22 cellular contexts compared by ENCODE assay signal in genomic region chr4:8656185-8656517, GRCh38.
"Had no signal": no experiment of that assay in that cellular context is flagged by ENCODE, and none has a peak within 500 bp of the region (broad histone marks: within the 10 kb centered on the region; RNA-seq: fewer than 3 reads in every experiment).

No MANE protein-coding gene starts in this region.

- H3K27ac Mint-ChIP-seq: dendritic cell treated with granulocyte-macrophage colony-stimulating factor and Interleukin-4, amounts not matched to agents 40 ng/mL and 50 ng/mL, for 4 days; naive thymus-derived CD4-positive, alpha-beta T cell; nephron progenitor cell; stimulated activated effector memory CD8-positive, alpha-beta T cell treated with anti-CD3 and anti-CD28 coated beads, Interleukin-12 subunit alpha, Interleukin-12 subunit beta, amount 100 ng/mL, for 72 hours had no signal

- H3K9me3 ChIP-seq: esophagus squamous epithelium, neutrophil, suprapubic skin, thyroid gland, upper lobe of right lung, vagina had no signal

- H3K9me3 Mint-ChIP-seq: dendritic cell treated with granulocyte-macrophage colony-stimulating factor and Interleukin-4, amounts not matched to agents 40 ng/mL and 50 ng/mL, for 4 days had no signal

- H3K27me3 ChIP-seq: right atrium auricular region, thyroid gland, upper lobe of right lung, vagina had no signal

- H3K27me3 Mint-ChIP-seq: dendritic cell treated with granulocyte-macrophage colony-stimulating factor and Interleukin-4, amounts not matched to agents 40 ng/mL and 50 ng/mL, for 4 days had no signal

- H3K27ac ChIP-seq: esophagus squamous epithelium, gastroesophageal sphincter, left ventricle myocardium inferior, neutrophil, right atrium auricular region, suprapubic skin, thyroid gland, upper lobe of right lung, vagina had no signal

- H3K36me3 ChIP-seq: esophagus squamous epithelium, gastroesophageal sphincter, left ventricle myocardium inferior, neutrophil, right atrium auricular region, suprapubic skin, thyroid gland, upper lobe of right lung, vagina had no signal

- DNase-seq: esophagus squamous epithelium; foreskin fibroblast; glutamatergic neuron; left cardiac atrium; left ventricle myocardium inferior; mesenchymal stem cell; naive thymus-derived CD4-positive, alpha-beta T cell; nephron progenitor cell; small intestine; stimulated activated CD4-positive, alpha-beta T cell treated with anti-CD3 and anti-CD28 coated beads, Interleukin-4, amount 100 ng/mL, for 1 hour; stimulated activated CD8-positive, alpha-beta memory T cell treated with anti-CD3 and anti-CD28 coated beads, Interleukin-4, amount 100 ng/mL, for 48 hours; stimulated activated naive CD8-positive, alpha-beta T cell treated with anti-CD3 and anti-CD28 coated beads, Interleukin-15, Interleukin-2, amounts not matched to agents 100 U/mL and 50 U/mL, for 24 hours; thyroid gland had no signal

- ATAC-seq: gastroesophageal sphincter; left cardiac atrium; naive thymus-derived CD4-positive, alpha-beta T cell; stimulated activated effector memory CD8-positive, alpha-beta T cell treated with anti-CD3 and anti-CD28 coated beads, Interleukin-12 subunit alpha, Interleukin-12 subunit beta, amount 100 ng/mL, for 72 hours; stimulated activated naive CD8-positive, alpha-beta T cell treated with anti-CD3 and anti-CD28 coated beads, Interleukin-15, Interleukin-2, amounts not matched to agents 100 U/mL and 50 U/mL, for 24 hours had no signal

- H3K4me1 ChIP-seq: esophagus squamous epithelium, gastroesophageal sphincter, left ventricle myocardium inferior, right atrium auricular region, suprapubic skin, thyroid gland, upper lobe of right lung, vagina had no signal

- H3K4me3 ChIP-seq: esophagus squamous epithelium, gastroesophageal sphincter, left ventricle myocardium inferior, lung, right atrium auricular region, suprapubic skin, thyroid gland, upper lobe of right lung, vagina had no signal

- H3K36me3 Mint-ChIP-seq: naive thymus-derived CD4-positive, alpha-beta T cell; stimulated activated effector memory CD8-positive, alpha-beta T cell treated with anti-CD3 and anti-CD28 coated beads, Interleukin-12 subunit alpha, Interleukin-12 subunit beta, amount 100 ng/mL, for 72 hours had no signal

- H3K4me3 Mint-ChIP-seq: dendritic cell treated with granulocyte-macrophage colony-stimulating factor and Interleukin-4, amounts not matched to agents 40 ng/mL and 50 ng/mL, for 4 days; naive thymus-derived CD4-positive, alpha-beta T cell; nephron progenitor cell; stimulated activated effector memory CD8-positive, alpha-beta T cell treated with anti-CD3 and anti-CD28 coated beads, Interleukin-12 subunit alpha, Interleukin-12 subunit beta, amount 100 ng/mL, for 72 hours had no signal

- H3K4me1 Mint-ChIP-seq: naive thymus-derived CD4-positive, alpha-beta T cell; nephron progenitor cell; stimulated activated effector memory CD8-positive, alpha-beta T cell treated with anti-CD3 and anti-CD28 coated beads, Interleukin-12 subunit alpha, Interleukin-12 subunit beta, amount 100 ng/mL, for 72 hours had no signal
